In genomic region chr11:3037041-3037944, GRCh38 we compare ENCODE assay signal across 8 cellular contexts. TPM values are rescaled to one million over a fixed set of nuclear protein-coding genes. Genes with fewer than 3 reads are reported as not detected.
DNase-seq lines count a peak whose midpoint lies in the region; ATAC-seq and TF ChIP-seq lines count a peak whose summit lies in the region.

No MANE protein-coding gene starts in this region.

- no peak overlapping the region for H2BK12ac ChIP-seq in trophoblast cell (ENCODE audit: low read length)

- no peak overlapping the region for H3K4me2 ChIP-seq in IMR-90 (ENCODE audit: low read depth, low read length)
- H3K4me2 ChIP-seq in trophoblast cell (ENCODE audit: low read length), result no peak overlapping the region

- H4K8ac ChIP-seq in IMR-90 (ENCODE audit: low read depth in 2 of 2, low read length in 2 of 2), result no peak overlapping the region
- H4K8ac ChIP-seq in trophoblast cell (ENCODE audit: low read depth, low read length), result no peak overlapping the region

- no peaks in the 10 kb centered on the region for H3K79me2 ChIP-seq in trophoblast cell (ENCODE audit: control insufficient read depth, insufficient read depth, low read length, poor library complexity)

- peaks cover 2% of the 10 kb centered on the region; the same call in 1 of the 2 replicates for H3K36me3 ChIP-seq in Caco-2 (ENCODE audit: control insufficient read depth, insufficient read depth, low read length)
- H3K36me3 ChIP-seq in IMR-90 (ENCODE audit: control insufficient read depth, insufficient read depth, low read length), result peaks cover 68% of the 10 kb centered on the region
- peaks cover 0 to 85% (median 4%) of the 10 kb centered on the region in 3 donors for H3K36me3 ChIP-seq in Peyer's patch
- H3K36me3 ChIP-seq in trophoblast cell (ENCODE audit: control insufficient read depth in 1 of 2, insufficient read depth in 2 of 2, low read length in 2 of 2), result peaks cover 49 to 70% of the 10 kb centered on the region in 2 experiments

- no peaks in the 10 kb centered on the region for H3K4me1 ChIP-seq in Caco-2
- H3K4me1 ChIP-seq in IMR-90 (ENCODE audit: control insufficient read depth, insufficient read depth, low read length), result no peaks in the 10 kb centered on the region
- peaks cover 0 to 9% (median 5%) of the 10 kb centered on the region in 4 donors for H3K4me1 ChIP-seq in Peyer's patch
- H3K4me1 ChIP-seq in trophoblast cell (ENCODE audit: control insufficient read depth in 1 of 2, insufficient read depth in 2 of 2, low read length in 2 of 2), result no peaks in the 10 kb centered on the region

- no peak overlapping the region for H3K56ac ChIP-seq in IMR-90 (ENCODE audit: extremely low read depth, insufficient read depth, low read length)

- H3K14ac ChIP-seq in IMR-90 (replicated peaks; ENCODE audit: low read depth, low read length) (no peak overlapping the region), trophoblast cell (ENCODE audit: low read length) (no peak overlapping the region)

- 73% methylated on average over 5 of the region's 24 CpGs; no CpG with 5 or more reads in 1 of the 2 experiments for WGBS in IMR-90 (ENCODE audit: extremely low coverage in 2 of 2, insufficient read length in 1 of 2), 2 experiments
- WGBS in trophoblast cell (ENCODE audit: extremely low coverage, insufficient coverage, insufficient read length), result no CpG with 5 or more reads among the region's 24 CpGs

- H4K20me1 ChIP-seq in IMR-90 (ENCODE audit: insufficient read depth, low read length), result peaks cover 76% of the 10 kb centered on the region

- H3K79me1 ChIP-seq in IMR-90 (ENCODE audit: low read depth in 1 of 2, low read length in 2 of 2) (peaks cover 43 to 80% of the 10 kb centered on the region in 2 experiments), trophoblast cell (ENCODE audit: low read length) (no peaks in the 10 kb centered on the region)

- CTCF ChIA-PET in Caco-2 (lab: Charles Lee) (interaction anchor here (1.2 to 4.7 kb wide), 3 partner anchors 12 to 54 kb away, joined by 3 to 83 read pairs (median 3); no protein-coding TSS in a partner anchor), IMR-90 (lab: Yijun Ruan, JAX) (interaction anchor here (0.5 to 2.0 kb wide), 7 partner anchors 8 to 807 kb away, joined by 3 to 11 read pairs (median 4); no protein-coding TSS in a partner anchor)

- no TSS peak for BruUV-seq in Caco-2 (replicated peaks; lab: Mats Ljungman, UMichigan)
- BruUV-seq in IMR-90 (replicated peaks; lab: Mats Ljungman, UMichigan), result no TSS peak

- POLR2A ChIA-PET in Caco-2 (lab: Charles Lee), result no interaction called here
- POLR2A ChIA-PET in IMR-90 (lab: Charles Lee; ENCODE audit: unreplicated experiment), result no interaction called here

- H3K27me3 ChIP-seq in Caco-2 (replicated peaks; ENCODE audit: control insufficient read depth, insufficient read depth, low read length) (no peaks in the 10 kb centered on the region), IMR-90 (ENCODE audit: control insufficient read depth, insufficient read depth, low read length) (no peaks in the 10 kb centered on the region), Peyer's patch (no peaks in the 10 kb centered on the region), trophoblast cell (ENCODE audit: insufficient read depth, low read length) (no peaks in the 10 kb centered on the region)

- H2BK5ac ChIP-seq in IMR-90 (ENCODE audit: low read depth, low read length, poor library complexity, severe bottlenecking), result no peak overlapping the region
- H2BK5ac ChIP-seq in trophoblast cell (ENCODE audit: low read depth, low read length, poor library complexity), result no peak overlapping the region

- no peak overlapping the region for H3K4me3 Mint-ChIP-seq in Caco-2 (ENCODE audit: unreplicated experiment)

- H3K23ac ChIP-seq in IMR-90 (ENCODE audit: low read depth, low read length) (no peak overlapping the region), trophoblast cell (ENCODE audit: low read length) (no peak overlapping the region)

- no peaks in the 10 kb centered on the region; the same call in 1 of the 2 replicates for H3K9me1 ChIP-seq in IMR-90 (ENCODE audit: insufficient read depth, low read length)

- H4K91ac ChIP-seq in IMR-90 (ENCODE audit: insufficient read depth, low read depth, low read length) (no peak overlapping the region), trophoblast cell (ENCODE audit: low read depth, low read length) (no peak overlapping the region)

- peak; percentile 84 for TF ChIP-seq RAD21 in IMR-90 (IDR thresholded peaks at IDR 0.05; ENCODE audit: low read length)

- no peak overlapping the region for H3K4me3 ChIP-seq in Caco-2 (ENCODE audit: low read depth, low read length)
- no peak overlapping the region for H3K4me3 ChIP-seq in IMR-90 (ENCODE audit: insufficient read depth, low read depth, low read length)
- H3K4me3 ChIP-seq in Peyer's patch, result no peak overlapping the region
- H3K4me3 ChIP-seq in trophoblast cell (ENCODE audit: low read depth, low read length), result no peak overlapping the region

- H3K27ac ChIP-seq in IMR-90 (ENCODE audit: insufficient read depth, low read length) (no peak overlapping the region), Peyer's patch (peak overlapping the region in 1 of 4 donors; percentile 17), trophoblast cell (ENCODE audit: low read depth, low read length) (no peak overlapping the region)

- H2AFZ ChIP-seq in IMR-90 (replicated peaks; ENCODE audit: low read length, poor library complexity) (peak overlapping the region; percentile 46), trophoblast cell (ENCODE audit: insufficient read depth, low read length, poor library complexity) (no peak overlapping the region)

- H2BK20ac ChIP-seq in IMR-90 (ENCODE audit: low read depth, low read length), result no peak overlapping the region

- no peak overlapping the region for H2AK9ac ChIP-seq in IMR-90 (replicated peaks; ENCODE audit: low read depth, low read length, poor library complexity)

- intact Hi-C loops in Caco-2 (cut with micrococcal nuclease; ENCODE audit: unreplicated experiment) (loop anchor here (1.0 kb wide), 3 partner anchors 20 to 180 kb away; partner anchors contain the start of gene CARS1), IMR-90 (cut with micrococcal nuclease) (loop anchor here (1.0 to 10.0 kb wide), 3 partner anchors 55 to 368 kb away; no protein-coding TSS in a partner anchor), Right ventricle myocardium superior (cut with DNase I) (loop anchor here (1.0 to 5.0 kb wide), 2 partner anchors 54 to 180 kb away; partner anchors contain the start of gene MRGPRG)

- dilution Hi-C loops in IMR-90 (cut with HindIII; ENCODE audit: low sequenced_read_pairs, unreplicated experiment), result no loop called here

- TF ChIP-seq POLR2A in IMR-90 (IDR thresholded peaks at IDR 0.05; ENCODE audit: low read depth, low read length) (no peak), Peyer's patch (IDR thresholded peaks at IDR 0.05) (no peak)

- no peak overlapping the region for H2AK5ac ChIP-seq in IMR-90 (ENCODE audit: low read depth, low read length)
- no peak overlapping the region for H2AK5ac ChIP-seq in trophoblast cell (ENCODE audit: low read length)

- peak; percentile 74 to 81 for DNase-seq in Caco-2
- peak; percentile 61 for DNase-seq in IMR-90
- peak; percentile 70 to 89 (median 86) for DNase-seq in Peyer's patch
- DNase-seq in amniotic epithelial cell (ENCODE audit: low read depth), result peak; percentile 63
- DNase-seq in Right ventricle myocardium superior, result peak; percentile 92
- peak; percentile 66 to 88 for DNase-seq in trophoblast cell

- H3K18ac ChIP-seq in IMR-90 (ENCODE audit: low read depth, low read length) (no peak overlapping the region), trophoblast cell (ENCODE audit: low read length) (no peak overlapping the region)

- TF ChIP-seq CTCF in Caco-2 (IDR thresholded peaks at IDR 0.05; ENCODE audit: insufficient read depth in 1 of 2, low read depth in 1 of 2, low read length in 1 of 2, severe bottlenecking in 1 of 2, unreplicated experiment in 1 of 2), result peak; percentile 88
- peak; percentile 76 for TF ChIP-seq CTCF in IMR-90 (conservative IDR thresholded peaks at IDR 0.05; ENCODE audit: low read depth, low read length)
- peak in 5 of 6 experiments; percentile 41 to 87 (median 77) for TF ChIP-seq CTCF in Peyer's patch (IDR thresholded peaks at IDR 0.05)

- no peak overlapping the region for H2BK120ac ChIP-seq in IMR-90 (ENCODE audit: low read depth, low read length)
- no peak overlapping the region for H2BK120ac ChIP-seq in trophoblast cell (ENCODE audit: insufficient read depth, low read length, poor library complexity)

- H3K4me1 Mint-ChIP-seq in Caco-2 (ENCODE audit: low read depth, unreplicated experiment), result peaks cover 2% of the 10 kb centered on the region

- no peak overlapping the region for H3K27ac Mint-ChIP-seq in Caco-2 (ENCODE audit: unreplicated experiment)

- no peak overlapping the region for H2BK15ac ChIP-seq in IMR-90 (ENCODE audit: low read depth, low read length)

- H3K4ac ChIP-seq in IMR-90 (ENCODE audit: low read depth, low read length), result no peak overlapping the region
- no peak overlapping the region for H3K4ac ChIP-seq in trophoblast cell (ENCODE audit: low read depth, low read length)

- peaks cover 87% of the 10 kb centered on the region for H3K36me3 Mint-ChIP-seq in Caco-2 (ENCODE audit: insufficient read depth, unreplicated experiment)

- ATAC-seq in IMR-90 (ENCODE audit: low read depth) (peak; percentile 91), Right ventricle myocardium superior (ENCODE audit: poor library complexity) (peak; percentile 85), HG02571 (IDR thresholded peaks at IDR 0.05; ENCODE audit: unreplicated experiment) (no peak), GM21360 (IDR thresholded peaks at IDR 0.05; ENCODE audit: unreplicated experiment) (no peak)

- no peaks in the 10 kb centered on the region for H3K9me3 Mint-ChIP-seq in Caco-2 (ENCODE audit: unreplicated experiment)

- H3K9me3 ChIP-seq in Caco-2 (no peaks in the 10 kb centered on the region), IMR-90 (ENCODE audit: control insufficient read depth, insufficient read depth, low read length) (no peaks in the 10 kb centered on the region), Peyer's patch (no peaks in the 10 kb centered on the region), trophoblast cell (ENCODE audit: insufficient read depth, low read depth, low read length) (no peaks in the 10 kb centered on the region)

- 0 out of 2 replicates have a peak overlapping the region, but pooled peaks have one; percentile 12 for H4K5ac ChIP-seq in IMR-90 (ENCODE audit: low read depth, low read length)

- no peaks in the 10 kb centered on the region for H3K27me3 Mint-ChIP-seq in Caco-2 (ENCODE audit: insufficient read depth, unreplicated experiment)

- H4K12ac ChIP-seq in trophoblast cell (ENCODE audit: low read depth, low read length), result no peak overlapping the region

- H3K9ac ChIP-seq in IMR-90 (ENCODE audit: low read depth, low read length) (no peak overlapping the region), trophoblast cell (ENCODE audit: low read length) (no peak overlapping the region)

- in situ Hi-C loops in IMR-90 (cut with MboI; ENCODE audit: low sequenced_read_pairs), result no loop called here

RNA-seq across cellular contexts. Expression of gene CARS1, which starts 19.9 kb away (rescaled TPM):
- total RNA-seq in Caco-2 (2022), result 117 and 121 TPM in 2 replicates
- total RNA-seq in IMR-90 (2012; rRNA removed), result 65.8 and 78.3 TPM in 2 replicates
- polyA plus RNA-seq in IMR-90 (2012; rRNA removed), result 62.5 and 72.7 TPM in 2 replicates
- polyA plus RNA-seq in IMR-90 (2012; cell fraction: cytosol; rRNA removed), result 42.2 and 49.8 TPM in 2 replicates
- 168 and 280 TPM in 2 replicates for polyA plus RNA-seq in IMR-90 (2012; cell fraction: nucleus; rRNA removed; ENCODE audit: low replicate concordance)
- 10 to 100 TPM; 41.7 to 59.9 (median 54.1) TPM for total RNA-seq in Peyer's patch
- 12.8 TPM for total RNA-seq in Right ventricle myocardium superior
- 113 and 120 TPM in 2 replicates for polyA plus RNA-seq in trophoblast cell (2013)

RNA-seq across cellular contexts. Expression of gene NAP1L4, which starts 45.2 kb away (rescaled TPM):
- total RNA-seq in Caco-2 (2022), result 210 and 215 TPM in 2 replicates
- total RNA-seq in IMR-90 (2012; rRNA removed), result 71.5 and 80.8 TPM in 2 replicates
- 57.3 and 80.7 TPM in 2 replicates for polyA plus RNA-seq in IMR-90 (2012; rRNA removed)
- polyA plus RNA-seq in IMR-90 (2012; cell fraction: cytosol; rRNA removed), result 50.3 and 75.4 TPM in 2 replicates
- 71.1 and 101 TPM in 2 replicates for polyA plus RNA-seq in IMR-90 (2012; cell fraction: nucleus; rRNA removed; ENCODE audit: low replicate concordance)
- total RNA-seq in Peyer's patch, result 100 to 1,000 TPM in 3 of 4 donors, 10 to 100 TPM in 1; 87.6 to 177 (median 119) TPM
- total RNA-seq in Right ventricle myocardium superior, result 154 TPM
- polyA plus RNA-seq in trophoblast cell (2013), result 108 and 120 TPM in 2 replicates

Comparison
In these comparisons a context has a peak if more than half of its experiments do, and no peak if none do; other contexts are left out.
1. ATAC-seq: peak in IMR-90 (single experiment) and Right ventricle myocardium superior (single experiment); none in HG02571 (single experiment) and GM21360 (single experiment).
2. Peak in every context shown above with its lines, with median percentiles within 50 percentile points of each other: DNase-seq and CTCF ChIP-seq.